In genomic region chr10:37109000-37109399, GRCh38 we compare ENCODE assay signal across 1 cellular context.
TF ChIP-seq lines count a peak whose summit lies in the region.

No MANE protein-coding gene starts in this region.

TF ChIP-seq in WTC11, 78 proteins besides CTCF, POLR2A, EP300 and RAD21 (continued from another document):
- TF ChIP-seq ZBTB21 (CRISPR knock-in tag; IDR thresholded peaks at IDR 0.05; ENCODE audit: borderline replicate concordance) (no peak), ZNF396 (CRISPR knock-in tag; IDR thresholded peaks at IDR 0.05; ENCODE audit: borderline replicate concordance) (no peak)
